In genomic region chr6:137880633-137881521, GRCh38 we compare ENCODE assay signal across 14 cellular contexts. TPM values are rescaled to one million over a fixed set of nuclear protein-coding genes. Genes with fewer than 3 reads are reported as not detected.
A peak's percentile ranks its signal among the peaks of the same experiment; 100 is the strongest.
DNase-seq lines count a peak whose midpoint lies in the region; ATAC-seq and TF ChIP-seq lines count a peak whose summit lies in the region.
"Had no signal": no experiment of that assay in that cellular context is flagged by ENCODE, and none has a peak within 500 bp of the region (broad histone marks: within the 10 kb centered on the region; RNA-seq: fewer than 3 reads in every experiment).

No MANE protein-coding gene starts in this region.

- peak in 3 of 5 donors; percentile 27 to 55 (median 45) for DNase-seq in CD8-positive, alpha-beta memory T cell
- DNase-seq in T-helper 1 cell (peak in 3 of 5 donors; percentile 40 to 43 (median 42)), sigmoid colon (peak; percentile 61)
- peak; percentile 28 for DNase-seq in effector CD4-positive, alpha-beta T cell
- no peak for DNase-seq in stimulated activated CD4-positive, alpha-beta T cell treated with anti-CD3 and anti-CD28 coated beads, Interleukin-15, amount 100 ng/mL, for 24 hours
- no peak for DNase-seq in activated CD8-positive, alpha-beta memory T cell treated with anti-CD3 and anti-CD28 coated beads, Interleukin-2, amount 50 U/mL, for 4 hours
- DNase-seq: activated effector memory CD4-positive, alpha-beta T cell treated with Interleukin-2 at 50 U/mL for 16 hours; cortex of kidney; NCI-H2029; NCI-H774; retina; SHP77 had no signal

- CTCF ChIA-PET in CD8-positive, alpha-beta memory T cell (lab: Charles Lee): interaction anchor here (0.8 to 6.5 kb wide), 7 partner anchors 8 to 95 kb away, joined by 3 to 49 read pairs (median 5); partner anchors contain the start of gene TNFAIP3

- H3K36me3 ChIP-seq in CD8-positive, alpha-beta memory T cell (ENCODE audit: insufficient read depth, low read length): peaks cover 65% of the 10 kb centered on the region
- H3K36me3 ChIP-seq in sigmoid colon: peaks cover 58 to 77% (median 61%) of the 10 kb centered on the region in 4 donors

- no peak for TF ChIP-seq CTCF in sigmoid colon (IDR thresholded peaks at IDR 0.05)

- intact Hi-C loops in sigmoid colon (cut with DNase I): no loop called here

- no peak for TF ChIP-seq POLR2A in sigmoid colon (IDR thresholded peaks at IDR 0.05)

- H3K9me3 ChIP-seq in CD8-positive, alpha-beta memory T cell (ENCODE audit: low read length): no peaks in the 10 kb centered on the region
- H3K9me3 ChIP-seq in sigmoid colon: no peaks in the 10 kb centered on the region
- H3K9me3 ChIP-seq: suprapubic skin had no signal

- H3K27me3 ChIP-seq in CD8-positive, alpha-beta memory T cell (ENCODE audit: insufficient read depth, low read length, poor library complexity, severe bottlenecking): no peaks in the 10 kb centered on the region
- H3K27me3 ChIP-seq in sigmoid colon: no peaks in the 10 kb centered on the region
- H3K27me3 ChIP-seq: suprapubic skin had no signal

- TF ChIP-seq EP300 in sigmoid colon (IDR thresholded peaks at IDR 0.05): no peak

- no peak for ATAC-seq in GM18517 (IDR thresholded peaks at IDR 0.05; ENCODE audit: unreplicated experiment)

- H3K4me3 ChIP-seq in CD8-positive, alpha-beta memory T cell (ENCODE audit: low read length): no peak overlapping the region
- H3K4me3 ChIP-seq in sigmoid colon: no peak overlapping the region
- H3K4me3 ChIP-seq: suprapubic skin had no signal

- peaks cover 32 to 87% (median 47%) of the 10 kb centered on the region in 3 donors for H3K36me3 Mint-ChIP-seq in CD8-positive, alpha-beta memory T cell

- peaks cover 0 to 4% (median 0%) of the 10 kb centered on the region in 5 donors for H3K9me3 Mint-ChIP-seq in CD8-positive, alpha-beta memory T cell

- peaks cover 0 to 36% of the 10 kb centered on the region in 2 donors for H3K27me3 Mint-ChIP-seq in CD8-positive, alpha-beta memory T cell

- POLR2A ChIA-PET in CD8-positive, alpha-beta memory T cell (lab: Charles Lee): interaction anchor here (0.8 to 1.0 kb wide), 2 partner anchors 8 to 10 kb away, joined by 4 read pairs; no protein-coding TSS in a partner anchor

- whole genome bisulfite sequencing in sigmoid colon, 2 donors: 89 to 93% methylated on average over 24 of the region's 24 CpGs

- peak overlapping the region in 6 of 7 donors; percentile 40 to 82 (median 56) for H3K4me3 Mint-ChIP-seq in CD8-positive, alpha-beta memory T cell

- peaks cover 40 to 82% (median 78%) of the 10 kb centered on the region in 3 donors for H3K4me1 Mint-ChIP-seq in CD8-positive, alpha-beta memory T cell

- peak overlapping the region; percentile 43 to 93 (median 82) for H3K27ac Mint-ChIP-seq in CD8-positive, alpha-beta memory T cell

- no peak overlapping the region for H3K27ac ChIP-seq in CD8-positive, alpha-beta memory T cell (ENCODE audit: low read depth, low read length)
- H3K27ac ChIP-seq in sigmoid colon: peak overlapping the region in 1 of 4 donors; percentile 51
- H3K27ac ChIP-seq: suprapubic skin had no signal

- peaks cover 35% of the 10 kb centered on the region for H3K4me1 ChIP-seq in CD8-positive, alpha-beta memory T cell (ENCODE audit: insufficient read depth, low read length)
- H3K4me1 ChIP-seq in sigmoid colon: peaks cover 0 to 21% (median 16%) of the 10 kb centered on the region in 4 donors

RNA-seq across cellular contexts. Expression of gene TNFAIP3, which starts 13.8 kb away (rescaled TPM):
- 100 to 1,000 TPM; 267 to 298 TPM for total RNA-seq in CD8-positive, alpha-beta memory T cell
- 127 TPM for polyA plus RNA-seq in CD8-positive, alpha-beta memory T cell
- total RNA-seq in sigmoid colon: 10 to 100 TPM; 14.6 to 37.6 (median 21.0) TPM
- polyA plus RNA-seq in sigmoid colon: 10 to 100 TPM; 11.4 to 49.9 (median 18.7) TPM

Comparison
In these comparisons a context has a peak if more than half of its experiments do, and no peak if none do; other contexts are left out.
1. DNase-seq: peak in CD8-positive, alpha-beta memory T cell (3 of 5), T-helper 1 cell (3 of 5), effector CD4-positive, alpha-beta T cell (single experiment) and sigmoid colon (single experiment); none in stimulated activated CD4-positive, alpha-beta T cell treated with anti-CD3 and anti-CD28 coated beads, Interleukin-15, amount 100 ng/mL, for 24 hours (single experiment) and activated CD8-positive, alpha-beta memory T cell treated with anti-CD3 and anti-CD28 coated beads, Interleukin-2, amount 50 U/mL, for 4 hours (single experiment).
2. RNA of gene TNFAIP3, which starts 13.8 kb away (total RNA-seq): 267 to 298 TPM in CD8-positive, alpha-beta memory T cell; 14.6 to 37.6 TPM in sigmoid colon; every median in the first group is over 4 times any median in the second.